ENCODE assay signal across 7 cellular contexts in genomic region chr6:116062496-116062895, GRCh38.
"Had no signal": no experiment of that assay in that cellular context is flagged by ENCODE, and none has a peak within 500 bp of the region (broad histone marks: within the 10 kb centered on the region; RNA-seq: fewer than 3 reads in every experiment).

No MANE protein-coding gene starts in this region.

- ATAC-seq: GM23338, HCT116 had no signal

- H3K36me3 ChIP-seq: HAP-1 had no signal

- DNase-seq: H7, HFFc6, KBM-7 had no signal

- H3K4me1 ChIP-seq: HAP-1 had no signal

- H3K9me3 ChIP-seq: HAP-1 had no signal

- H3K27ac ChIP-seq: KMS-11 had no signal

- H3K4me3 ChIP-seq: GM23338, HAP-1 had no signal
